In the genomic region with DNA sequence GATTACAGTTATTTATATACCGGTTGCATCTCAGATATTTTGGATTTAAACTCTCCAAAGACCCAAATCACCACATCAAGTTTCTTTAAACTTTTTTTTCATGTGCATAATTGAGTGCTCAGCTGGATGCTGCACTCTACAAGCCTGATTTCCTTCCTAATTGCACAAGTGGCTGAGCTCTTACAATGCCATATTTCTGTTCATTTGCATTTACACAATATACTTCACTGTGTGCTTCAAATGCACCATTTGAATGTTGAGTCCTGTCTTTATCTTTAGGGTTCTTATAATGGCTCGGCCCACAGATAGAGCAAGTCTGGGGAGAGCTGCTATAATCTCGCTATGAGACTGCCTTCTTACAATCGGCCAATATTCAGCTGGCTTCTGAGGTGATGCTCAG, we compare ENCODE assay signal across 24 cellular contexts.
"Had no signal": no experiment of that assay in that cellular context is flagged by ENCODE, and none has a peak within 500 bp of the region (broad histone marks: within the 10 kb centered on the region; RNA-seq: fewer than 3 reads in every experiment).

No MANE protein-coding gene starts in this region.

- DNase-seq: activated CD4-positive, alpha-beta T cell treated with anti-CD3 and anti-CD28 coated beads for 4 hours; activated CD8-positive, alpha-beta memory T cell treated with anti-CD3 and anti-CD28 coated beads, Interleukin-2, amount 50 U/mL, for 4 hours; activated CD8-positive, alpha-beta T cell treated with anti-CD3 and anti-CD28 coated beads for 36 hours; activated gamma-delta T cell treated with Interleukin-2 at 50 U/mL for 16 hours; activated naive CD4-positive, alpha-beta T cell treated with anti-CD3 and anti-CD28 coated beads, Interleukin-2, amount 10 ng/mL, durations not matched to agents 7 days and 5 days; activated naive CD8-positive, alpha-beta T cell treated with anti-CD3 and anti-CD28 coated beads for 36 hours; activated T-cell treated with anti-CD3 and anti-CD28 coated beads, Interleukin-2, amount 50 U/mL, for 72 hours; anterior cingulate cortex; central memory CD4-positive, alpha-beta T cell; KG1; MG63; MV-4-11; NCI-H1092 treated with DMSO at 0.1 percent for 48 hours; NCI-H1436 treated with DMSO at 0.1 percent for 48 hours; NCI-H187; NCI-H2081; NCI-H446; NCI-H524; NCI-H774; SIG-M5; T-helper 1 cell; WERI-Rb-1 had no signal

- H3K9me3 ChIP-seq: MG63 had no signal

- ATAC-seq: activated CD4-positive, CD25-positive, alpha-beta regulatory T cell treated with anti-CD3 and anti-CD28 coated beads, Interleukin-2, amount 50 U/mL, for 24 hours; activated CD8-positive, alpha-beta T cell treated with anti-CD3 and anti-CD28 coated beads for 36 hours; activated T-cell treated with anti-CD3 and anti-CD28 coated beads, Interleukin-2, amount 50 U/mL, for 72 hours had no signal

- H3K27ac ChIP-seq: coronary artery, WERI-Rb-1 had no signal

- H3K36me3 ChIP-seq: MG63, WERI-Rb-1 had no signal

- H3K4me3 ChIP-seq: coronary artery, MG63 had no signal
